ENCODE assay signal across 16 cellular contexts in genomic region chr14:95191445-95192199, GRCh38.
"Had no signal": no experiment of that assay in that cellular context is flagged by ENCODE, and none has a peak within 500 bp of the region (broad histone marks: within the 10 kb centered on the region; RNA-seq: fewer than 3 reads in every experiment).

No MANE protein-coding gene starts in this region.

- H3K9me3 ChIP-seq: pancreas had no signal

- H3K4me3 Mint-ChIP-seq: activated CD4-positive, alpha-beta memory T cell treated with anti-CD3 and anti-CD28 coated beads, Interleukin-2, amount 10 ng/mL, durations not matched to agents 7 days and 5 days; activated CD4-positive, alpha-beta T cell treated with anti-CD3 and anti-CD28 coated beads for 36 hours; activated T-helper 1 cell treated with anti-CD3 and anti-CD28 coated beads, Interleukin-12 subunit alpha, Interleukin-12 subunit beta, Interleukin-2, Interleukin-4 antibody, amounts not matched to agents 30 ng/mL and 10 ng/mL and 1 ng/mL, durations not matched to agents 14 hours and 24 hours and 36 hours; nephron progenitor cell; stimulated activated effector memory CD8-positive, alpha-beta T cell treated with anti-CD3 and anti-CD28 coated beads, Interleukin-12 subunit alpha, Interleukin-12 subunit beta, amount 100 ng/mL, for 72 hours had no signal

- H3K4me1 ChIP-seq: pancreas had no signal

- H3K9me3 Mint-ChIP-seq: activated CD4-positive, alpha-beta memory T cell treated with anti-CD3 and anti-CD28 coated beads, Interleukin-2, amount 10 ng/mL, durations not matched to agents 7 days and 5 days; activated T-helper 1 cell treated with anti-CD3 and anti-CD28 coated beads, Interleukin-12 subunit alpha, Interleukin-12 subunit beta, Interleukin-2, Interleukin-4 antibody, amounts not matched to agents 30 ng/mL and 10 ng/mL and 1 ng/mL, durations not matched to agents 14 hours and 24 hours and 36 hours; immature natural killer cell; stimulated activated effector memory CD8-positive, alpha-beta T cell treated with anti-CD3 and anti-CD28 coated beads, Interleukin-12 subunit alpha, Interleukin-12 subunit beta, amount 100 ng/mL, for 72 hours had no signal

- H3K36me3 Mint-ChIP-seq: stimulated activated effector memory CD8-positive, alpha-beta T cell treated with anti-CD3 and anti-CD28 coated beads, Interleukin-12 subunit alpha, Interleukin-12 subunit beta, amount 100 ng/mL, for 72 hours had no signal

- H3K4me1 Mint-ChIP-seq: activated CD4-positive, alpha-beta memory T cell treated with anti-CD3 and anti-CD28 coated beads, Interleukin-2, amount 10 ng/mL, durations not matched to agents 7 days and 5 days; stimulated activated effector memory CD8-positive, alpha-beta T cell treated with anti-CD3 and anti-CD28 coated beads, Interleukin-12 subunit alpha, Interleukin-12 subunit beta, amount 100 ng/mL, for 72 hours had no signal

- H3K27ac ChIP-seq: cardiac muscle cell, pancreas, tibial nerve, VCaP had no signal

- DNase-seq: activated CD4-positive, alpha-beta memory T cell treated with anti-CD3 and anti-CD28 coated beads, Interleukin-2, amount 10 ng/mL, durations not matched to agents 7 days and 5 days; activated CD4-positive, alpha-beta T cell treated with anti-CD3 and anti-CD28 coated beads for 36 hours; activated CD8-positive, alpha-beta memory T cell treated with anti-CD3 and anti-CD28 coated beads, Interleukin-2, amount 50 U/mL, for 4 hours; activated naive CD4-positive, alpha-beta T cell treated with Interleukin-2 at 50 U/mL for 16 hours; effector memory CD4-positive, alpha-beta T cell; immature natural killer cell; left cardiac atrium; nephron progenitor cell; pancreas; retina; small intestine had no signal

- H3K27ac Mint-ChIP-seq: activated CD4-positive, alpha-beta memory T cell treated with anti-CD3 and anti-CD28 coated beads, Interleukin-2, amount 10 ng/mL, durations not matched to agents 7 days and 5 days; activated CD4-positive, alpha-beta T cell treated with anti-CD3 and anti-CD28 coated beads for 36 hours; activated T-helper 1 cell treated with anti-CD3 and anti-CD28 coated beads, Interleukin-12 subunit alpha, Interleukin-12 subunit beta, Interleukin-2, Interleukin-4 antibody, amounts not matched to agents 30 ng/mL and 10 ng/mL and 1 ng/mL, durations not matched to agents 14 hours and 24 hours and 36 hours; immature natural killer cell; nephron progenitor cell; stimulated activated effector memory CD8-positive, alpha-beta T cell treated with anti-CD3 and anti-CD28 coated beads, Interleukin-12 subunit alpha, Interleukin-12 subunit beta, amount 100 ng/mL, for 72 hours had no signal

- H3K36me3 ChIP-seq: cardiac muscle cell had no signal

- ATAC-seq: activated CD4-positive, alpha-beta T cell treated with anti-CD3 and anti-CD28 coated beads for 36 hours; pancreas; stimulated activated effector memory CD8-positive, alpha-beta T cell treated with anti-CD3 and anti-CD28 coated beads, Interleukin-12 subunit alpha, Interleukin-12 subunit beta, amount 100 ng/mL, for 72 hours had no signal

- H3K27me3 ChIP-seq: pancreas, tibial nerve had no signal

- H3K4me3 ChIP-seq: cardiac muscle cell, pancreas, tibial nerve had no signal
